ENCODE assay signal across 8 cellular contexts in genomic region chr4:3293410-3294391, GRCh38. TPM values are rescaled to one million over a fixed set of nuclear protein-coding genes. Genes with fewer than 3 reads are reported as not detected.
DNase-seq lines count a peak whose midpoint lies in the region; ATAC-seq and TF ChIP-seq lines count a peak whose summit lies in the region.

No MANE protein-coding gene starts in this region.

- TF ChIP-seq CTCF in body of pancreas (IDR thresholded peaks at IDR 0.05) (no peak), lower leg skin (IDR thresholded peaks at IDR 0.05) (no peak), tibial artery (IDR thresholded peaks at IDR 0.05) (no peak)

- DNase-seq in body of pancreas (no peak), lower leg skin (ENCODE audit: low spot score in 2 of 2) (peak in 1 of 2 donors; percentile 88), tibial artery (no peak)
- no peak for DNase-seq in activated CD4-positive, CD25-positive, alpha-beta regulatory T cell treated with anti-CD3 and anti-CD28 coated beads, Interleukin-2, amount 50 U/mL, for 72 hours

- no peaks in the 10 kb centered on the region for H3K79me2 ChIP-seq in ACC112 (ENCODE audit: control insufficient read depth, insufficient read depth, low read length, unreplicated experiment)

- peaks cover 7% of the 10 kb centered on the region for H3K4me1 ChIP-seq in ACC112 (ENCODE audit: control insufficient read depth, insufficient read depth, low read length, unreplicated experiment)
- H3K4me1 ChIP-seq in HUES64 (ENCODE audit: insufficient read depth, low read length) = peaks cover 8% of the 10 kb centered on the region; the same call in 1 of the 2 replicates
- peaks cover 20% of the 10 kb centered on the region for H3K4me1 ChIP-seq in body of pancreas
- peaks cover 0 to 22% (median 17%) of the 10 kb centered on the region in 4 donors for H3K4me1 ChIP-seq in tibial artery

- H3K27ac ChIP-seq in ACC112 (ENCODE audit: low read depth, low read length) (no peak overlapping the region), HUES64 (ENCODE audit: low read depth, low read length) (no peak overlapping the region; the same call in 1 of the 2 replicates), body of pancreas (peak overlapping the region in 3 of 4 donors; percentile 63 to 64 (median 64)), tibial artery (peak overlapping the region; percentile 84 to 94)

- TF ChIP-seq POLR2A in body of pancreas (IDR thresholded peaks at IDR 0.05) = no peak
- no peak for TF ChIP-seq POLR2A in lower leg skin (IDR thresholded peaks at IDR 0.05)

- ATAC-seq in body of pancreas (no peak), HG03460 (IDR thresholded peaks at IDR 0.05; ENCODE audit: unreplicated experiment) (no peak), HG03097 (IDR thresholded peaks at IDR 0.05; ENCODE audit: low FRiP score, unreplicated experiment) (no peak)

- no peaks in the 10 kb centered on the region for H3K27me3 ChIP-seq in ACC112 (ENCODE audit: insufficient read depth, low read length)
- peaks cover 18% of the 10 kb centered on the region for H3K27me3 ChIP-seq in HUES64 (ENCODE audit: insufficient read depth, low read length)
- H3K27me3 ChIP-seq in body of pancreas = no peaks in the 10 kb centered on the region
- no peaks in the 10 kb centered on the region for H3K27me3 ChIP-seq in tibial artery

- H3K4me3 ChIP-seq in ACC112 (ENCODE audit: low read depth, low read length) (peak overlapping the region; percentile 97), HUES64 (ENCODE audit: low read length) (peak overlapping the region; percentile 69), body of pancreas (no peak overlapping the region), lower leg skin (ENCODE audit: low read depth, poor library complexity, severe bottlenecking) (peak overlapping the region; percentile 44), tibial artery (peak overlapping the region; percentile 82 to 83)

- no peaks in the 10 kb centered on the region for H3K36me3 ChIP-seq in ACC112 (ENCODE audit: insufficient read depth, low read length)
- no peaks in the 10 kb centered on the region for H3K36me3 ChIP-seq in HUES64 (ENCODE audit: insufficient read depth, low read length)
- no peaks in the 10 kb centered on the region for H3K36me3 ChIP-seq in body of pancreas (replicated peaks in 1 of 2; ENCODE audit: insufficient read depth in 1 of 2, low read depth in 2 of 2)
- no peaks in the 10 kb centered on the region for H3K36me3 ChIP-seq in tibial artery

- H3K9me3 ChIP-seq in HUES64 (ENCODE audit: insufficient read depth, low read depth, low read length) (no peaks in the 10 kb centered on the region), body of pancreas (no peaks in the 10 kb centered on the region), tibial artery (peaks cover 0 to 4% (median 0%) of the 10 kb centered on the region in 3 donors)

- peak overlapping the region; percentile 92 for H3K9ac ChIP-seq in HUES64 (ENCODE audit: low read depth, low read length)

- intact Hi-C loops in body of pancreas (cut with DNase I) (no loop called here), lower leg skin (cut with DNase I; ENCODE audit: low total_unique reads) (no loop called here), tibial artery (cut with DNase I; ENCODE audit: low total_unique reads) (no loop called here)

- H2AFZ ChIP-seq in ACC112 (ENCODE audit: low read length, unreplicated experiment) = peak overlapping the region; percentile 88

- WGBS in HUES64 = 21% methylated on average over 42 of the region's 42 CpGs
- WGBS in body of pancreas, 2 donors = 28 to 41% methylated on average over 20 to 39 of the region's 42 CpGs
- WGBS in lower leg skin, 2 donors = 24 to 30% methylated on average over 23 to 24 of the region's 42 CpGs

RNA-seq across cellular contexts. Expression of gene RGS12, which starts 0.9 kb away (rescaled TPM):
- polyA plus RNA-seq in HUES64 (2013, experiment 1 of 2) = 16.6 TPM
- 20.4 TPM for polyA plus RNA-seq in HUES64 (2013, experiment 2 of 2)
- 10 to 100 TPM in 1 of 2 donors, 1 to 10 TPM in 1; 9.1 to 12.5 TPM for total RNA-seq in body of pancreas
- 10 to 100 TPM; 47.5 to 92.6 (median 80.6) TPM for total RNA-seq in lower leg skin

RNA-seq across cellular contexts. Expression of gene MSANTD1, which starts 44.7 kb away (rescaled TPM):
- 0.25 TPM for polyA plus RNA-seq in HUES64 (2013, experiment 1 of 2)
- 0.32 TPM for polyA plus RNA-seq in HUES64 (2013, experiment 2 of 2)
- 1 to 10 TPM; 2.6 to 3.6 TPM for total RNA-seq in body of pancreas
- under 1 TPM; 0.19 to 0.76 (median 0.35) TPM for total RNA-seq in lower leg skin

Comparison
In these comparisons a context has a peak if more than half of its experiments do, and no peak if none do; other contexts are left out.
1. H3K27ac ChIP-seq: peak in body of pancreas (3 of 4) and tibial artery (2 of 2); none in ACC112 (single experiment) and HUES64 (single experiment).
2. H3K4me3 ChIP-seq: peak in ACC112 (single experiment), HUES64 (single experiment), lower leg skin (single experiment) and tibial artery (2 of 2); none in body of pancreas (0 of 2).